In the genomic region with DNA sequence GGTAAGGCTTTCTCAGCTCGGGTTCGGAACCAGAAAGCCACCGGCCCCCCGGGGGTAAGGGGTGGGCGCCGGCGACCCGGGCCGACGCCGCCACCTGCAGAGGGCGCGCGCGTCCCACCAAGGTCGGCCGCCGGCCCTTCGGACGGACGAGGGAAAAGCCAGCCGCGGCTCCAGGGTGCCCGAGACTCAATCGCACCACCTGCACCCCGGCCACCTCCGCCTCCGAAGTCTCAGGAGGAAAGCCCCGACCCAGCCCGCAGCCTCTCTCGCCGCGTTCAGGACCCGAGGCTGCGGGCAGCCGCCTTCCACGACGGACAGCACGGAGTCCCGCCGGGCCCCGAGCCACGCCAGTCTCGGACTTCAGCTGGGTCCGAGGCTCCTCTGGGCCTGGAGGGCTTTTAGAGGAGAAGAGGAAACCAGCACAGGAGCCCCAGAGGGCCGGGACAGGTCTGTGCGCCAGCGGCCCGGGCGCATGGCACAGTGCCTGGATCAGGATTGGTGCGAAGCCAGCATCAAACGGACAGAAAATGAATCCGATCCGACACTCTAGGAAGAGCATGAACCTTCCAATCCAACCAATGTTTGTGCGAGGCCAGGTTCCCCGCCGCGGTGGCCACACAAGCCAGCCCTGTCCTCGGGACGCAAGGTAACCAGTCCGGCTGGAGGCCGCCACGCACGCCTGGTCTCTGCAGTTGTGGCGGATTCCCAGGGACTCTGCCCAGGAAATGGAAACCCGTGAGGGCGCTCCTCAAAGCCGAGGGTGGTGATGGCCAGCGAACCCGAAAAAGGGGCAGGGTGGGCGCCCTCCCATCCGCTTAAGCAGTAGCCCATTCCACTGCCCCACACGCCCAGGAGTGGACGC, we compare ENCODE assay signal across 8 cellular contexts. TPM values are rescaled to one million over a fixed set of nuclear protein-coding genes. Genes with fewer than 3 reads are reported as not detected.
DNase-seq lines count a peak whose midpoint lies in the region; TF ChIP-seq lines count a peak whose summit lies in the region.

No MANE protein-coding gene starts in this region.

- H3K4me1 ChIP-seq in Peyer's patch = peaks cover 0 to 22% (median 13%) of the 10 kb centered on the region in 4 donors
- H3K4me1 ChIP-seq in neutrophil (ENCODE audit: control insufficient read depth in 1 of 2, insufficient read depth in 1 of 2, low read depth in 1 of 2, low read length in 1 of 2) = peaks cover 5 to 19% of the 10 kb centered on the region in 2 experiments

- H3K36me3 ChIP-seq in Peyer's patch (peaks cover 0 to 4% (median 0%) of the 10 kb centered on the region in 3 donors), neutrophil (peaks cover 9% of the 10 kb centered on the region)

- peak; percentile 83 for DNase-seq in GM10248 (ENCODE audit: extremely low spot score)
- peak; percentile 33 to 69 (median 66) for DNase-seq in Peyer's patch
- DNase-seq in fibroblast of the aortic adventitia (ENCODE audit: low read depth) = no peak
- DNase-seq in NCI-H1694 treated with DMSO at 0.1 percent for 48 hours (lab: John Stamatoyannopoulos, UW) = no peak
- DNase-seq in MV-4-11 (lab: John Stamatoyannopoulos, UW) = no peak
- no peak for DNase-seq in NCI-H128 (lab: John Stamatoyannopoulos, UW; ENCODE audit: unreplicated experiment)

- TF ChIP-seq POLR2A in Peyer's patch (IDR thresholded peaks at IDR 0.05) = no peak

- POLR2A ChIA-PET in GM10248 (lab: Yijun Ruan, JAX) = no interaction called here

- CTCF ChIA-PET in GM10248 (lab: Yijun Ruan, JAX) = interaction anchor here (0.8 to 2.2 kb wide), 17 partner anchors 11 to 204 kb away, joined by 3 to 12 read pairs (median 5); no protein-coding TSS in a partner anchor

- peaks cover 3 to 45% of the 10 kb centered on the region in 2 donors for H3K27me3 ChIP-seq in Peyer's patch
- peaks cover 91% of the 10 kb centered on the region for H3K27me3 ChIP-seq in neutrophil

- TF ChIP-seq CTCF in 22Rv1 (IDR thresholded peaks at IDR 0.05) = peak; percentile 89
- TF ChIP-seq CTCF in GM10248 (IDR thresholded peaks at IDR 0.05; ENCODE audit: control extremely low read depth, extremely low read depth, low read depth, missing control alignments) = peak; percentile 75
- peak; percentile 35 to 85 (median 74) for TF ChIP-seq CTCF in Peyer's patch (IDR thresholded peaks at IDR 0.05)
- peak; percentile 38 for TF ChIP-seq CTCF in fibroblast of the aortic adventitia (IDR thresholded peaks at IDR 0.05; ENCODE audit: insufficient read depth, low read length)
- TF ChIP-seq CTCF in neutrophil (IDR thresholded peaks at IDR 0.05) = peak; percentile 76

- H3K27ac ChIP-seq in 22Rv1 (no peak overlapping the region), Peyer's patch (no peak overlapping the region), neutrophil (no peak overlapping the region)

- H3K9me3 ChIP-seq in Peyer's patch (no peaks in the 10 kb centered on the region), neutrophil (no peaks in the 10 kb centered on the region)

- H3K4me3 ChIP-seq in Peyer's patch (peak overlapping the region in 2 of 4 donors; percentile 10 to 29), fibroblast of the aortic adventitia (ENCODE audit: low read depth, low read length) (no peak overlapping the region), neutrophil (ENCODE audit: low read depth in 1 of 2, low read length in 1 of 2) (peak overlapping the region in 1 of 2 experiments; percentile 19)

RNA-seq across cellular contexts. Expression of a gene that starts 6.7 kb away (rescaled TPM):
- total RNA-seq in Peyer's patch = 10 to 100 TPM in 1 of 4 donors, 1 to 10 TPM in 3; 2.5 to 14.9 (median 3.5) TPM
- 1.5 and 1.7 TPM in 2 replicates for total RNA-seq in fibroblast of the aortic adventitia (ENCODE audit: low replicate concordance)

RNA-seq across cellular contexts. Expression of a gene that starts 12.2 kb away (rescaled TPM):
- total RNA-seq in Peyer's patch (under 1 TPM; 0.18 to 0.85 (median 0.81) TPM), fibroblast of the aortic adventitia (ENCODE audit: low replicate concordance) (0.57 and 0.63 TPM in 2 replicates)

RNA-seq across cellular contexts. Expression of a gene that starts 49.1 kb away (rescaled TPM):
- total RNA-seq in Peyer's patch (10 to 100 TPM in 2 of 4 donors, 1 to 10 TPM in 2; 4.9 to 19.0 (median 12.3) TPM), fibroblast of the aortic adventitia (ENCODE audit: low replicate concordance) (8.3 and 12.8 TPM in 2 replicates)

RNA-seq across cellular contexts. Expression of a gene that starts 59.4 kb away (rescaled TPM):
- total RNA-seq in Peyer's patch (10 to 100 TPM in 3 of 4 donors, not detected in 1; 17.2 to 27.3 (median 22.5) TPM), fibroblast of the aortic adventitia (ENCODE audit: low replicate concordance) (not detected in 2 replicates)

Comparison
In these comparisons a context has a peak if more than half of its experiments do, and no peak if none do; other contexts are left out.
1. CTCF ChIP-seq: peak in every context shown above with its lines; median percentile 89 in 22Rv1; 76 in neutrophil; 75 in GM10248; 74 in Peyer's patch; 38 in fibroblast of the aortic adventitia.
2. DNase-seq: peak in GM10248 (single experiment) and Peyer's patch (3 of 3); none in fibroblast of the aortic adventitia (single experiment), NCI-H1694 treated with DMSO at 0.1 percent for 48 hours (single experiment), MV-4-11 (single experiment) and NCI-H128 (single experiment).